ENCODE assay signal across 23 cellular contexts in the genomic region with DNA sequence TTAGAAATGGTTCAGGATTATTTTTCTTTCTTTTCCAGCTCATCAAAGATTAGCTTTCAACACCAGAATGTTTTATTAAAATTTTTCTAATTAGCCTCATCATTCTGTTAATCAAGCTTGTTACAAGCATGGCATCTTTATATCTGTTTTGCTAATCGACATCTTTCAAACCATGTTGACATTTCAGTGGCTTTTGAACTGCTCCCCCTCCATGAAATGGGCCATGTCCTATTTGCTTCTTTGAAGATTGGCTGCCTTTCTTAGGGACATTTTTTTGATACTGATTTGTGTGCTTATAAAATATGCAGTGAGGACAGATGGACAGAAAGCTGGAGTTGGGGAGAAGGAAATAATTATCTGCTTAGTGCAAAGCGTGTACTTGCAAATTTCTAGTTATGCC.
"Had no signal": no experiment of that assay in that cellular context is flagged by ENCODE, and none has a peak within 500 bp of the region (broad histone marks: within the 10 kb centered on the region; RNA-seq: fewer than 3 reads in every experiment).

No MANE protein-coding gene starts in this region.

- H3K4me1 ChIP-seq: right atrium auricular region, suprapubic skin, transverse colon, upper lobe of left lung had no signal

- DNase-seq: hippocampal formation; kidney glomerular epithelial cell; left cardiac atrium; lower lobe of right lung; mammary epithelial cell; mesenchymal stem cell; naive B cell; natural killer cell; ovary; stimulated activated CD4-positive, alpha-beta T cell treated with anti-CD3 and anti-CD28 coated beads, Interleukin-12 subunit alpha, Interleukin-12 subunit beta, amount 100 ng/mL, for 4 hours; stimulated activated CD4-positive, alpha-beta T cell treated with anti-CD3 and anti-CD28 coated beads, Interleukin-15, amount 100 ng/mL, for 24 hours; stimulated activated CD4-positive, alpha-beta T cell treated with anti-CD3 and anti-CD28 coated beads, Interleukin-2, amount 100 ng/mL, for 24 hours; stimulated activated CD4-positive, alpha-beta T cell treated with anti-CD3 and anti-CD28 coated beads, Interleukin-4, amount 100 ng/mL, for 1 hour; stimulated activated naive B cell treated with anti-CD40 and anti-IgM and Interleukin-4, amounts not matched to agents 10 μg/mL and 1 μg/mL and 100 μg/mL, for 72 hours; stimulated activated naive CD8-positive, alpha-beta T cell treated with anti-CD3 and anti-CD28 coated beads, Interleukin-15, Interleukin-2, amounts not matched to agents 100 U/mL and 50 U/mL, for 24 hours; transverse colon; upper lobe of left lung had no signal

- H3K4me1 Mint-ChIP-seq: naive B cell, natural killer cell had no signal

- H3K27me3 Mint-ChIP-seq: progenitor cell of endocrine pancreas had no signal

- H3K36me3 ChIP-seq: lower lobe of right lung, ovary, right atrium auricular region, suprapubic skin, transverse colon, upper lobe of left lung had no signal

- H3K9me3 Mint-ChIP-seq: naive B cell; natural killer cell; stimulated activated naive B cell treated with anti-CD40 and anti-IgM and Interleukin-4, amounts not matched to agents 10 μg/mL and 1 μg/mL and 100 μg/mL, for 72 hours had no signal

- ATAC-seq: left cardiac atrium; left lobe of liver; lower lobe of right lung; natural killer cell; sciatic nerve; stimulated activated naive B cell treated with anti-CD40 and anti-IgM and Interleukin-4, amounts not matched to agents 10 μg/mL and 1 μg/mL and 100 μg/mL, for 72 hours; stimulated activated naive CD8-positive, alpha-beta T cell treated with anti-CD3 and anti-CD28 coated beads, Interleukin-15, Interleukin-2, amounts not matched to agents 100 U/mL and 50 U/mL, for 24 hours had no signal

- H3K27ac ChIP-seq: lower lobe of right lung, ovary, right atrium auricular region, skin epidermis, suprapubic skin, transverse colon, upper lobe of left lung had no signal

- H3K36me3 Mint-ChIP-seq: naive B cell; natural killer cell; stimulated activated naive B cell treated with anti-CD40 and anti-IgM and Interleukin-4, amounts not matched to agents 10 μg/mL and 1 μg/mL and 100 μg/mL, for 72 hours had no signal

- H3K9me3 ChIP-seq: lower lobe of right lung, ovary, right atrium auricular region, suprapubic skin, transverse colon, upper lobe of left lung had no signal

- H3K4me3 ChIP-seq: lower lobe of right lung, ovary, right atrium auricular region, skin epidermis, suprapubic skin, transverse colon, upper lobe of left lung had no signal

- H3K4me3 Mint-ChIP-seq: naive B cell; natural killer cell; stimulated activated naive B cell treated with anti-CD40 and anti-IgM and Interleukin-4, amounts not matched to agents 10 μg/mL and 1 μg/mL and 100 μg/mL, for 72 hours had no signal

- H3K27me3 ChIP-seq: ovary, right atrium auricular region, suprapubic skin, upper lobe of left lung had no signal

- H3K27ac Mint-ChIP-seq: naive B cell; natural killer cell; progenitor cell of endocrine pancreas; stimulated activated naive B cell treated with anti-CD40 and anti-IgM and Interleukin-4, amounts not matched to agents 10 μg/mL and 1 μg/mL and 100 μg/mL, for 72 hours had no signal
